Comparison of ENCODE assay signal across 10 cellular contexts in genomic region chr10:13834581-13835286, GRCh38.
DNase-seq lines count a peak whose midpoint lies in the region; ATAC-seq and TF ChIP-seq lines count a peak whose summit lies in the region.
"Had no signal": no experiment of that assay in that cellular context is flagged by ENCODE, and none has a peak within 500 bp of the region (broad histone marks: within the 10 kb centered on the region; RNA-seq: fewer than 3 reads in every experiment).

No MANE protein-coding gene starts in this region.

- H3K27ac Mint-ChIP-seq in chondrocyte (ENCODE audit: unreplicated experiment): peak overlapping the region; percentile 79
- H3K27ac Mint-ChIP-seq in stimulated activated naive B cell treated with anti-CD40 and anti-IgM and Interleukin-4, amounts not matched to agents 10 μg/mL and 1 μg/mL and 100 μg/mL, for 72 hours: peak overlapping the region; percentile 22

- peak; percentile 67 to 70 for ATAC-seq in stimulated activated naive B cell treated with anti-CD40 and anti-IgM and Interleukin-4, amounts not matched to agents 10 μg/mL and 1 μg/mL and 100 μg/mL, for 72 hours (replicated peaks)

- H3K36me3 Mint-ChIP-seq in chondrocyte (ENCODE audit: low read depth): peaks cover 4% of the 10 kb centered on the region
- peaks cover 1 to 3% of the 10 kb centered on the region in 2 donors for H3K36me3 Mint-ChIP-seq in stimulated activated naive B cell treated with anti-CD40 and anti-IgM and Interleukin-4, amounts not matched to agents 10 μg/mL and 1 μg/mL and 100 μg/mL, for 72 hours

- no peaks in the 10 kb centered on the region for H3K9me3 Mint-ChIP-seq in chondrocyte (ENCODE audit: low read depth)
- no peaks in the 10 kb centered on the region for H3K9me3 Mint-ChIP-seq in stimulated activated naive B cell treated with anti-CD40 and anti-IgM and Interleukin-4, amounts not matched to agents 10 μg/mL and 1 μg/mL and 100 μg/mL, for 72 hours

- DNase-seq in NCI-H345 (lab: John Stamatoyannopoulos, UW): peak; percentile 59
- no peak for DNase-seq in chondrocyte (ENCODE audit: low spot score)
- peak; percentile 41 for DNase-seq in left kidney (ENCODE audit: low read depth, low spot score)
- DNase-seq in stimulated activated naive B cell treated with anti-CD40 and anti-IgM and Interleukin-4, amounts not matched to agents 10 μg/mL and 1 μg/mL and 100 μg/mL, for 72 hours: peak; percentile 10
- no peak for DNase-seq in SIG-M5 (lab: John Stamatoyannopoulos, UW)
- DNase-seq in RKO (ENCODE audit: low spot score): no peak
- DNase-seq in NCI-H187 (lab: John Stamatoyannopoulos, UW): no peak
- DNase-seq in UCSD-AML1 (lab: John Stamatoyannopoulos, UW; ENCODE audit: unreplicated experiment): no peak
- DNase-seq: NCI-H1048; stimulated activated CD8-positive, alpha-beta memory T cell treated with anti-CD3 and anti-CD28 coated beads, Interleukin-4, amount 100 ng/mL, for 48 hours had no signal

- no peaks in the 10 kb centered on the region for H3K27me3 Mint-ChIP-seq in chondrocyte (ENCODE audit: low read depth)
- peaks cover 0 to 12% of the 10 kb centered on the region in 2 donors for H3K27me3 Mint-ChIP-seq in stimulated activated naive B cell treated with anti-CD40 and anti-IgM and Interleukin-4, amounts not matched to agents 10 μg/mL and 1 μg/mL and 100 μg/mL, for 72 hours

- H3K4me3 Mint-ChIP-seq in chondrocyte (ENCODE audit: unreplicated experiment): peak overlapping the region; percentile 15
- H3K4me3 Mint-ChIP-seq in stimulated activated naive B cell treated with anti-CD40 and anti-IgM and Interleukin-4, amounts not matched to agents 10 μg/mL and 1 μg/mL and 100 μg/mL, for 72 hours: peak overlapping the region in 1 of 2 donors; percentile 23

- TF ChIP-seq CTCF in chondrocyte (IDR thresholded peaks at IDR 0.05): no peak

- H3K4me1 Mint-ChIP-seq in chondrocyte (ENCODE audit: low read depth): peaks cover 73% of the 10 kb centered on the region
- peaks cover 22 to 43% of the 10 kb centered on the region in 2 donors for H3K4me1 Mint-ChIP-seq in stimulated activated naive B cell treated with anti-CD40 and anti-IgM and Interleukin-4, amounts not matched to agents 10 μg/mL and 1 μg/mL and 100 μg/mL, for 72 hours

Comparison
In these comparisons a context has a peak if more than half of its experiments do, and no peak if none do; other contexts are left out.
1. DNase-seq: peak in NCI-H345 (single experiment), left kidney (single experiment) and stimulated activated naive B cell treated with anti-CD40 and anti-IgM and Interleukin-4, amounts not matched to agents 10 μg/mL and 1 μg/mL and 100 μg/mL, for 72 hours (single experiment); none in chondrocyte (single experiment), SIG-M5 (single experiment), RKO (single experiment), NCI-H187 (0 of 2) and UCSD-AML1 (single experiment).